In the genomic region with DNA sequence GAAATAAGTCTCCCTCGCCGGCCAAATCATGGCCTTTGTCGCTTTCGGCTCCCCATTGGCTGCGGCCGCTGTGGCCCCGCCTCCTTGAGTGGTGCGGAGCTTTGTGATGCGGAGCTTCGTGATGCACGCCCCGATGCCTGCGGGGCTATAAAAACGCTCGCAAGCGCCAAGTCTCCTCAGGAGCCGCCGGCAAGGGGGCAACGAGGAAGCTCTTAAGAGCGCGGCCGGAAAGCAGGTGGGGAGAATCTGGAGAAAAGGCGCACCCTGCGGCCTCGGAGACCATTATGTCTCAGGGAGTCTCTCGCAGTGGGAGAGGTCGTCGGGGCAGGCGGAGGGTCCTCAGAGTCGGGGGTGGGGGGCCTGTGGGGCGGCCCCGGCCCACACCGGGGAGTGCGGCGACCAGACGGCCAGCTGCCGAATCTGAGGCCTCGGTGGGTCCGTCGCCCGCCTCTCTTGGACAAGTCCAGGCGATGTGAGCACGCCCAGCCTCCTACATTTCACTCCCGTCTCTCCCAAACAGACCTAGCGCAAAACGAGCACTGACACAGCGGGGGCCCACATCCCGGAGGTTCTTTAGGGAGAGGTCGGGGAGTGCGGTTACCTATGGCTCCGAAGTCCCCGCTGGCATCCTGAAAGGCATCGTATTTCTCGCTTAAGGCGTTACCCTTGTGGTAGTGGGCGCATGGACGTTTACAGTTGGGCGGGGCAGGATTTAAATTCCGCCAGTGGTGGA, we compare ENCODE assay signal across 8 cellular contexts. TPM values are rescaled to one million over a fixed set of nuclear protein-coding genes. Genes with fewer than 3 reads are reported as not detected.
A peak's percentile ranks its signal among the peaks of the same experiment; 100 is the strongest.
DNase-seq lines count a peak whose midpoint lies in the region; ATAC-seq, FAIRE-seq and TF ChIP-seq lines count a peak whose summit lies in the region.

A gene with protein sequence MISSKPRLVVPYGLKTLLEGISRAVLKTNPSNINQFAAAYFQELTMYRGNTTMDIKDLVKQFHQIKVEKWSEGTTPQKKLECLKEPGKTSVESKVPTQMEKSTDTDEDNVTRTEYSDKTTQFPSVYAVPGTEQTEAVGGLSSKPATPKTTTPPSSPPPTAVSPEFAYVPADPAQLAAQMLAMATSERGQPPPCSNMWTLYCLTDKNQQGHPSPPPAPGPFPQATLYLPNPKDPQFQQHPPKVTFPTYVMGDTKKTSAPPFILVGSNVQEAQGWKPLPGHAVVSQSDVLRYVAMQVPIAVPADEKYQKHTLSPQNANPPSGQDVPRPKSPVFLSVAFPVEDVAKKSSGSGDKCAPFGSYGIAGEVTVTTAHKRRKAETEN (plus strand): TSS at position 179 of the 733 bp plus-strand sequence. CDS start 4,053 bp downstream, outside the sequence.

- peaks cover 30% of the 10 kb centered on the region for H3K27me3 Mint-ChIP-seq in activated CD4-positive, alpha-beta memory T cell treated with anti-CD3 and anti-CD28 coated beads, Interleukin-2, amount 10 ng/mL, durations not matched to agents 7 days and 5 days

- no peaks in the 10 kb centered on the region for H3K9me3 ChIP-seq in duodenal mucosa (ENCODE audit: control insufficient read depth in 1 of 2, low read length in 2 of 2)
- no peaks in the 10 kb centered on the region for H3K9me3 ChIP-seq in liver (ENCODE audit: control insufficient read depth in 4 of 4, low read length in 3 of 4)

- TF ChIP-seq CTCF in liver (IDR thresholded peaks at IDR 0.05; ENCODE audit: low read depth, low read length, missing input control): no peak

- 7% methylated on average over 59 of the region's 59 CpGs for WGBS in liver

- ATAC-seq in HG02678 (IDR thresholded peaks at IDR 0.05; ENCODE audit: unreplicated experiment): peak; percentile 91

- peak within 1 kb of the TSS; percentile 78 for H3K4me3 Mint-ChIP-seq in activated CD4-positive, alpha-beta memory T cell treated with anti-CD3 and anti-CD28 coated beads, Interleukin-2, amount 10 ng/mL, durations not matched to agents 7 days and 5 days

- H3K9me3 Mint-ChIP-seq in activated CD4-positive, alpha-beta memory T cell treated with anti-CD3 and anti-CD28 coated beads, Interleukin-2, amount 10 ng/mL, durations not matched to agents 7 days and 5 days: no peaks in the 10 kb centered on the region

- peaks cover 22% of the 10 kb centered on the region for H3K36me3 Mint-ChIP-seq in activated CD4-positive, alpha-beta memory T cell treated with anti-CD3 and anti-CD28 coated beads, Interleukin-2, amount 10 ng/mL, durations not matched to agents 7 days and 5 days (ENCODE audit: low read depth)

- H3K4me1 ChIP-seq in duodenal mucosa (ENCODE audit: control insufficient read depth in 1 of 2, insufficient read depth in 2 of 2, low read length in 2 of 2): peaks cover 0 to 14% of the 10 kb centered on the region in 2 donors
- H3K4me1 ChIP-seq in liver (ENCODE audit: control insufficient read depth in 4 of 4, insufficient read depth in 4 of 4, low read length in 3 of 4): peaks cover 0 to 20% (median 14%) of the 10 kb centered on the region in 4 donors

- H3K4me3 ChIP-seq in duodenal mucosa (ENCODE audit: low read depth in 1 of 2, low read length in 2 of 2) (peak within 1 kb of the TSS; percentile 65 to 74), liver (ENCODE audit: low read depth in 1 of 3, low read length in 3 of 3) (peak within 1 kb of the TSS in 2 of 3 donors; percentile 13 to 57)

- H3K27me3 ChIP-seq in duodenal mucosa (ENCODE audit: control insufficient read depth in 1 of 2, insufficient read depth in 2 of 2, low read length in 2 of 2): peaks cover 0 to 3% of the 10 kb centered on the region in 2 donors
- H3K27me3 ChIP-seq in liver (ENCODE audit: control insufficient read depth in 4 of 4, insufficient read depth in 4 of 4, low read length in 3 of 4): no peaks in the 10 kb centered on the region

- TF ChIP-seq POLR2A in GM12892 (IDR thresholded peaks at IDR 0.05; ENCODE audit: low read depth, low read length): peak; percentile 67; the same call in 1 of the 2 replicates

- no peak within 1 kb of the TSS for H3K27ac Mint-ChIP-seq in activated CD4-positive, alpha-beta memory T cell treated with anti-CD3 and anti-CD28 coated beads, Interleukin-2, amount 10 ng/mL, durations not matched to agents 7 days and 5 days

- POLR2A ChIA-PET in activated CD4-positive, alpha-beta memory T cell treated with anti-CD3 and anti-CD28 coated beads, Interleukin-2, amount 10 ng/mL, durations not matched to agents 7 days and 5 days (lab: Charles Lee): interaction anchor here (0.7 to 1.2 kb wide), 5 partner anchors 11 to 247 kb away, joined by 3 to 5 read pairs (median 3); no protein-coding TSS in a partner anchor

- CTCF ChIA-PET in activated CD4-positive, alpha-beta memory T cell treated with anti-CD3 and anti-CD28 coated beads, Interleukin-2, amount 10 ng/mL, durations not matched to agents 7 days and 5 days (lab: Charles Lee): interaction anchor here (0.6 to 1.5 kb wide), 6 partner anchors 11 to 517 kb away, joined by 3 to 5 read pairs (median 3); no protein-coding TSS in a partner anchor

- H3K36me3 ChIP-seq in duodenal mucosa (ENCODE audit: control insufficient read depth in 1 of 2, insufficient read depth in 2 of 2, low read length in 2 of 2): no peaks in the 10 kb centered on the region
- H3K36me3 ChIP-seq in liver (ENCODE audit: control insufficient read depth in 4 of 4, insufficient read depth in 3 of 4, low read depth in 1 of 4, low read length in 3 of 4): no peaks in the 10 kb centered on the region

- H3K4me1 Mint-ChIP-seq in activated CD4-positive, alpha-beta memory T cell treated with anti-CD3 and anti-CD28 coated beads, Interleukin-2, amount 10 ng/mL, durations not matched to agents 7 days and 5 days: peaks cover 32% of the 10 kb centered on the region

- no peak for FAIRE-seq in GM12892 (lab: Jason Lieb, UNC)

- H3K27ac ChIP-seq in duodenal mucosa (ENCODE audit: low read depth, low read length): no peak within 1 kb of the TSS
- H3K27ac ChIP-seq in liver (ENCODE audit: low read depth in 1 of 2, low read length in 2 of 2): no peak within 1 kb of the TSS

- H3K9ac ChIP-seq in duodenal mucosa (ENCODE audit: low read depth in 1 of 2, low read length in 2 of 2) (peak within 1 kb of the TSS; percentile 31 to 55), liver (ENCODE audit: low read depth in 1 of 2, low read length in 2 of 2) (peak within 1 kb of the TSS in 1 of 2 donors; percentile 63)

- DNase-seq in GM12892 (ENCODE audit: insufficient read length) (peak; percentile 39), NCI-H2171 (lab: John Stamatoyannopoulos, UW) (peak; percentile 83), HT-29 (ENCODE audit: low spot score) (no peak)
- DNase-seq in activated CD4-positive, alpha-beta memory T cell treated with anti-CD3 and anti-CD28 coated beads, Interleukin-2, amount 10 ng/mL, durations not matched to agents 7 days and 5 days: peak; percentile 68
- DNase-seq in stimulated activated CD4-positive, alpha-beta T cell treated with anti-CD3 and anti-CD28 coated beads, Interleukin-2, amount 100 ng/mL, for 4 hours (ENCODE audit: low read depth): peak; percentile 56

- TF ChIP-seq RAD21 in liver (IDR thresholded peaks at IDR 0.05): peak in 1 of 2 donors; percentile 24

TF ChIP-seq in liver, 16 proteins besides CTCF, POLR2A, EP300 and RAD21:
- TF ChIP-seq JUND (IDR thresholded peaks at IDR 0.05) (no peak), SP1 (IDR thresholded peaks at IDR 0.05) (peak; percentile 25), YY1 (IDR thresholded peaks at IDR 0.05) (peak; percentile 34)

RNA-seq across cellular contexts. Expression of the gene that starts here (rescaled TPM):
- 1.5 TPM for polyA plus RNA-seq in GM12892 (2012; ENCODE audit: missing spikeins)
- under 1 TPM; 0.48 to 0.95 TPM for total RNA-seq in activated CD4-positive, alpha-beta memory T cell treated with anti-CD3 and anti-CD28 coated beads, Interleukin-2, amount 10 ng/mL, durations not matched to agents 7 days and 5 days
- total RNA-seq in liver: under 1 TPM; 0.19 to 0.67 TPM
- polyA plus RNA-seq in liver: under 1 TPM; 0.28 to 0.36 TPM
- total RNA-seq in HT-29 (2014; rRNA removed; shearing (Covaris generic)): 0.36 and 0.91 TPM in 2 replicates

Comparison
In these comparisons a context has a peak if more than half of its experiments do, and no peak if none do; other contexts are left out.
1. Peak in DNase-seq in activated CD4-positive, alpha-beta memory T cell treated with anti-CD3 and anti-CD28 coated beads, Interleukin-2, amount 10 ng/mL, durations not matched to agents 7 days and 5 days; RNA of the gene not detected or under 1 TPM.